ENCODE assay signal across 9 cellular contexts in genomic region chr11:76810151-76810853, GRCh38. TPM values are rescaled to one million over a fixed set of nuclear protein-coding genes. Genes with fewer than 3 reads are reported as not detected.
DNase-seq lines count a peak whose midpoint lies in the region; ATAC-seq, FAIRE-seq and TF ChIP-seq lines count a peak whose summit lies in the region.
"Had no signal": no experiment of that assay in that cellular context is flagged by ENCODE, and none has a peak within 500 bp of the region (broad histone marks: within the 10 kb centered on the region; RNA-seq: fewer than 3 reads in every experiment).

No MANE protein-coding gene starts in this region.

- CTCF ChIA-PET in RWPE1 (lab: Yijun Ruan, JAX), result interaction anchor here (0.5 to 3.7 kb wide), 4 partner anchors 109 to 272 kb away, joined by 3 to 26 read pairs (median 4); no protein-coding TSS in a partner anchor

- no peak overlapping the region for H3K4me3 ChIP-seq in choroid plexus epithelial cell (ENCODE audit: low read depth, low read length)

- DNase-seq in activated CD4-positive, alpha-beta T cell treated with anti-CD3 and anti-CD28 coated beads for 24 hours (ENCODE audit: low read depth in 2 of 2), result peak; percentile 23 to 44
- no peak for DNase-seq in activated CD4-positive, alpha-beta T cell treated with anti-CD3 and anti-CD28 coated beads, Interleukin-2, amount 50 U/mL, for 4 hours
- DNase-seq in RWPE1 (ENCODE audit: low spot score) (peak; percentile 42), choroid plexus epithelial cell (ENCODE audit: low read depth) (peak; percentile 60), mucosa of gallbladder (ENCODE audit: low spot score) (peak; percentile 47), GM12892 (ENCODE audit: insufficient read length) (no peak), COR-L47 (lab: John Stamatoyannopoulos, UW) (no peak)

- POLR2A ChIA-PET in RWPE1 (lab: Yijun Ruan, JAX; ENCODE audit: low non-redundant PET), result no interaction called here

- no peak for TF ChIP-seq POLR2A in GM12892 (IDR thresholded peaks at IDR 0.05; ENCODE audit: low read depth, low read length)

- FAIRE-seq in GM12892 (lab: Jason Lieb, UNC), result no peak
- FAIRE-seq: TTC549 had no signal

- no peak for ATAC-seq in GM18498 (IDR thresholded peaks at IDR 0.05; ENCODE audit: unreplicated experiment)

- no peak overlapping the region; the same call in 1 of the 2 replicates for H3K27ac ChIP-seq in RWPE1

- TF ChIP-seq CTCF in RWPE1 (conservative IDR thresholded peaks at IDR 0.05; ENCODE audit: low read depth) (peak; percentile 54), choroid plexus epithelial cell (conservative IDR thresholded peaks at IDR 0.05; ENCODE audit: low read depth, low read length) (peak; percentile 59)

RNA-seq across cellular contexts. Expression of gene TSKU, which starts 27.1 kb away (rescaled TPM):
- 35.8 TPM for total RNA-seq in mucosa of gallbladder
- polyA plus RNA-seq in GM12892 (2012; ENCODE audit: missing spikeins), result 0.40 TPM

RNA-seq across cellular contexts. Expression of gene ACER3, which starts 50.4 kb away (rescaled TPM):
- 23.5 TPM for total RNA-seq in mucosa of gallbladder
- polyA plus RNA-seq in GM12892 (2012; ENCODE audit: missing spikeins), result 4.8 TPM

Comparison
In these comparisons a context has a peak if more than half of its experiments do, and no peak if none do; other contexts are left out.
1. DNase-seq: peak in activated CD4-positive, alpha-beta T cell treated with anti-CD3 and anti-CD28 coated beads for 24 hours (2 of 2), RWPE1 (single experiment), choroid plexus epithelial cell (single experiment) and mucosa of gallbladder (single experiment); none in activated CD4-positive, alpha-beta T cell treated with anti-CD3 and anti-CD28 coated beads, Interleukin-2, amount 50 U/mL, for 4 hours (0 of 2), GM12892 (single experiment) and COR-L47 (single experiment).